Comparison of ENCODE assay signal across 4 cellular contexts in the genomic region with DNA sequence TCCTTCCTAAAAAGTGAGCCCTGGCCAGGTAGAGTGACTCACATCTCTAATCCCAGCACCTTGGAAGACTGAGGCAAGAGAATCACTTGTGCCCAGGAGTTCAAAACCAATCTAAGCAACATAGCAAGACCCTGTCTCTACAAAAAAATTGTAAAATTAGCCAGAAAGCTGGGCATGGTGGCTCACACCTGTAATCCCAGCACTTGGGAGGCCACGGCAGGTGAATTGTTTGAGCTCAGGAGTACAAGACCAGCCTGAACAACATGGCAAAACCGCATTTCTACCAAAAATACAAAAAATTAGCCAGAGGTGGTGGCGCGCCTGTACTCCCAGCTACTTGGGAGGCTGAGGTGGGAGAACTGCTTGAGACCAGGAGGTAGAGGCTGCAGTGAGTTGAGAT. TPM values are rescaled to one million over a fixed set of nuclear protein-coding genes. Genes with fewer than 3 reads are reported as not detected.
"Had no signal": no experiment of that assay in that cellular context is flagged by ENCODE, and none has a peak within 500 bp of the region (broad histone marks: within the 10 kb centered on the region; RNA-seq: fewer than 3 reads in every experiment).

No MANE protein-coding gene starts in this region.

RNA-seq across cellular contexts. Expression of gene GOLGA6L6, which starts 49.0 kb away (rescaled TPM):
- total RNA-seq: LHCN-M2, M059J, MCF 10A, NCI-H460 had no signal
